ENCODE assay signal across 16 cellular contexts in genomic region chr5:84437673-84438315, GRCh38. TPM values are rescaled to one million over a fixed set of nuclear protein-coding genes. Genes with fewer than 3 reads are reported as not detected.
DNase-seq lines count a peak whose midpoint lies in the region; ATAC-seq and TF ChIP-seq lines count a peak whose summit lies in the region.
"Had no signal": no experiment of that assay in that cellular context is flagged by ENCODE, and none has a peak within 500 bp of the region (broad histone marks: within the 10 kb centered on the region; RNA-seq: fewer than 3 reads in every experiment).

No MANE protein-coding gene starts in this region.

- H3K27me3 Mint-ChIP-seq in endodermal cell (ENCODE audit: insufficient read depth): no peaks in the 10 kb centered on the region

- DNase-seq in AG04449 (ENCODE audit: low read depth, low spot score) (peak; percentile 51), HT-29 (ENCODE audit: low spot score) (peak; percentile 23), amniotic stem cell (lab: John Stamatoyannopoulos, UW) (peak; percentile 42), hepatic stellate cell (ENCODE audit: low spot score) (peak; percentile 13), endodermal cell (no peak), UCSD-AML1 (lab: John Stamatoyannopoulos, UW; ENCODE audit: unreplicated experiment) (no peak)
- DNase-seq: activated CD4-positive, CD25-positive, alpha-beta regulatory T cell treated with anti-CD3 and anti-CD28 coated beads, Interleukin-2, amount 50 U/mL, for 72 hours; activated effector memory CD4-positive, alpha-beta T cell treated with Interleukin-2 at 50 U/mL for 16 hours; BE2C; mesendoderm; NCI-H2171 treated with DMSO at 0.1 percent for 48 hours; stimulated activated CD4-positive, alpha-beta T cell treated with anti-CD3 and anti-CD28 coated beads, Interleukin-4, amount 100 ng/mL, for 4 hours had no signal

- TF ChIP-seq CTCF in AG04449 (IDR thresholded peaks at IDR 0.05; ENCODE audit: insufficient read depth, low read length, missing control alignments): no peak
- TF ChIP-seq CTCF in endodermal cell (conservative IDR thresholded peaks at IDR 0.05): no peak

- H3K27me3 ChIP-seq in endodermal cell (ENCODE audit: control insufficient read depth, insufficient read depth, low read length, poor library complexity, severe bottlenecking): no peaks in the 10 kb centered on the region
- H3K27me3 ChIP-seq: BE2C had no signal

- H3K36me3 Mint-ChIP-seq in endodermal cell (ENCODE audit: low read depth): no peaks in the 10 kb centered on the region

- H3K4me1 Mint-ChIP-seq in endodermal cell: no peaks in the 10 kb centered on the region

- no peak overlapping the region for H3K27ac ChIP-seq in endodermal cell (ENCODE audit: low read depth, low read length)
- H3K27ac ChIP-seq: coronary artery, KMS-11 had no signal

- CTCF ChIA-PET in AG04449 (lab: Yijun Ruan, JAX): interaction anchor here (2.2 kb wide), 1 partner anchor 14 kb away, joined by 9 read pairs; no protein-coding TSS in a partner anchor

- H3K36me3 ChIP-seq in endodermal cell (ENCODE audit: control insufficient read depth, insufficient read depth, low read length): no peaks in the 10 kb centered on the region
- H3K36me3 ChIP-seq: BE2C had no signal

- peaks cover 4% of the 10 kb centered on the region for H3K9me3 ChIP-seq in endodermal cell (ENCODE audit: control insufficient read depth, low read length)
- H3K9me3 ChIP-seq: BE2C had no signal

- WGBS in endodermal cell (ENCODE audit: insufficient coverage in 1 of 2, insufficient read length in 1 of 2), 2 experiments: 85% methylated on average over 2 of the region's 2 CpGs; no CpG with 5 or more reads in 1 of the 2 experiments

- POLR2A ChIA-PET in AG04449 (lab: Yijun Ruan, JAX): no interaction called here

- H3K4me3 ChIP-seq in AG04449 (ENCODE audit: low read depth, low read length) (no peak overlapping the region), endodermal cell (ENCODE audit: low read length) (no peak overlapping the region)
- H3K4me3 ChIP-seq: coronary artery had no signal

- H3K4me3 Mint-ChIP-seq in endodermal cell: no peak overlapping the region

- no peak overlapping the region for H3K27ac Mint-ChIP-seq in endodermal cell

- H3K9ac ChIP-seq in endodermal cell (ENCODE audit: extremely low read depth, low read length, poor library complexity, severe bottlenecking): no peak overlapping the region
- H3K9ac ChIP-seq: KMS-11 had no signal

- peaks cover 3% of the 10 kb centered on the region for H3K9me3 Mint-ChIP-seq in endodermal cell

- ATAC-seq in HG03175 (IDR thresholded peaks at IDR 0.05; ENCODE audit: unreplicated experiment) (no peak), HG03108 (IDR thresholded peaks at IDR 0.05; ENCODE audit: unreplicated experiment) (no peak)

- H3K4me1 ChIP-seq in endodermal cell (ENCODE audit: control insufficient read depth, insufficient read depth, low read length): no peaks in the 10 kb centered on the region

RNA-seq across cellular contexts. Expression of gene EDIL3, which starts 53.1 kb away (rescaled TPM):
- not detected in 2 replicates for total RNA-seq in HT-29 (2014; rRNA removed; shearing (Covaris generic))
- 10 to 100 TPM in 1 of 2 donors, 1 to 10 TPM in 1; 2.2 to 17.5 TPM for total RNA-seq in endodermal cell
- 19.1 TPM for polyA plus RNA-seq in endodermal cell (2013, experiment 1 of 2)
- 17.3 TPM for polyA plus RNA-seq in endodermal cell (2013, experiment 2 of 2)

Comparison
In these comparisons a context has a peak if more than half of its experiments do, and no peak if none do; other contexts are left out.
1. DNase-seq: peak in AG04449 (single experiment), HT-29 (single experiment), amniotic stem cell (single experiment) and hepatic stellate cell (single experiment); none in endodermal cell (single experiment) and UCSD-AML1 (single experiment).